Comparison of ENCODE assay signal across 8 cellular contexts in genomic region chr6:30683137-30683979, GRCh38. TPM values are rescaled to one million over a fixed set of nuclear protein-coding genes. Genes with fewer than 3 reads are reported as not detected.
A peak's percentile ranks its signal among the peaks of the same experiment; 100 is the strongest.
DNase-seq lines count a peak whose midpoint lies in the region; ATAC-seq and TF ChIP-seq lines count a peak whose summit lies in the region.

No MANE protein-coding gene starts in this region.

- H4K20me1 ChIP-seq in H9 (ENCODE audit: control insufficient read depth, insufficient read depth, insufficient read length): no peaks in the 10 kb centered on the region
- H4K20me1 ChIP-seq in hepatocyte (ENCODE audit: insufficient read depth, poor library complexity, severe bottlenecking): peaks cover 4% of the 10 kb centered on the region

- no peak overlapping the region for H4K5ac ChIP-seq in H9 (ENCODE audit: insufficient read length, low read depth, low read length)

- peak overlapping the region; percentile 27 for H3K9ac ChIP-seq in H9 (ENCODE audit: extremely low read depth, insufficient read length, low read length)

- peaks cover 5 to 24% (median 22%) of the 10 kb centered on the region in 3 experiments for H3K36me3 Mint-ChIP-seq in H9 (ENCODE audit: insufficient read depth in 1 of 3, low read depth in 3 of 3)
- H3K36me3 Mint-ChIP-seq in activated CD4-positive, alpha-beta memory T cell treated with anti-CD3 and anti-CD28 coated beads for 36 hours: peaks cover 81% of the 10 kb centered on the region

- TF ChIP-seq CTCF in H9 (conservative IDR thresholded peaks at IDR 0.05) (no peak), hepatocyte (IDR thresholded peaks at IDR 0.05; ENCODE audit: poor library complexity) (no peak)

- POLR2A ChIA-PET in activated CD4-positive, alpha-beta memory T cell treated with anti-CD3 and anti-CD28 coated beads for 36 hours (lab: Charles Lee): interaction anchor here (0.8 to 14.8 kb wide), 6 partner anchors 7 to 86 kb away, joined by 4 to 209 read pairs (median 11); partner anchors contain the start of genes MDC1, NRM and TUBB

- peaks cover 66 to 68% of the 10 kb centered on the region in 2 experiments for H3K4me1 Mint-ChIP-seq in H9
- H3K4me1 Mint-ChIP-seq in activated CD4-positive, alpha-beta memory T cell treated with anti-CD3 and anti-CD28 coated beads for 36 hours (ENCODE audit: low read depth): peaks cover 19% of the 10 kb centered on the region

- peaks cover 22% of the 10 kb centered on the region for H3K23me2 ChIP-seq in H9 (ENCODE audit: insufficient read length, low read depth, low read length, poor library complexity, severe bottlenecking)

- H2BK5ac ChIP-seq in H9 (ENCODE audit: insufficient read length, low read length): no peak overlapping the region

- CTCF ChIA-PET in activated CD4-positive, alpha-beta memory T cell treated with anti-CD3 and anti-CD28 coated beads for 36 hours (lab: Charles Lee): interaction anchor here (19.8 kb wide), 1 partner anchor 43 kb away, joined by 628 read pairs; the partner anchor contains the start of genes MDC1 and TUBB

- H4K91ac ChIP-seq in H9 (ENCODE audit: insufficient read length, low read depth, low read length): no peak overlapping the region

- H3K14ac ChIP-seq in H9 (ENCODE audit: insufficient read depth, low read length): no peak overlapping the region

- no peaks in the 10 kb centered on the region for H3K79me1 ChIP-seq in H9 (ENCODE audit: insufficient read depth, low read depth, low read length, poor library complexity, severe bottlenecking)

- H2AK5ac ChIP-seq in H9 (ENCODE audit: insufficient read length, low read length): no peak overlapping the region

- H3K27ac Mint-ChIP-seq in H9: peak overlapping the region; percentile 91 to 92 (median 92); a peak in 4 of 7 replicates
- H3K27ac Mint-ChIP-seq in activated CD4-positive, alpha-beta memory T cell treated with anti-CD3 and anti-CD28 coated beads for 36 hours: peak overlapping the region; percentile 99

- no peak overlapping the region for H3K56ac ChIP-seq in H9 (ENCODE audit: insufficient read length, low read depth, low read length)

- H3K27me3 Mint-ChIP-seq in H9 (ENCODE audit: low read depth): peaks cover 3% of the 10 kb centered on the region; the same call in 1 of the 2 replicates
- no peaks in the 10 kb centered on the region for H3K27me3 Mint-ChIP-seq in activated CD4-positive, alpha-beta memory T cell treated with anti-CD3 and anti-CD28 coated beads for 36 hours

- peak overlapping the region; percentile 35 to 73 for H3K4me3 Mint-ChIP-seq in H9
- H3K4me3 Mint-ChIP-seq in activated CD4-positive, alpha-beta memory T cell treated with anti-CD3 and anti-CD28 coated beads for 36 hours: peak overlapping the region; percentile 100

- peak overlapping the region; percentile 40 for H3K4me2 ChIP-seq in H9 (ENCODE audit: insufficient read depth, insufficient read length, low read length)
- peak overlapping the region; percentile 93 for H3K4me2 ChIP-seq in hepatocyte

- no peak for ATAC-seq in HG03521 (IDR thresholded peaks at IDR 0.05; ENCODE audit: unreplicated experiment)

- H2AFZ ChIP-seq in H9 (ENCODE audit: low read length) (no peak overlapping the region), hepatocyte (no peak overlapping the region)

- H3K36me3 ChIP-seq in hepatocyte (replicated peaks; ENCODE audit: insufficient read depth, low read depth): no peaks in the 10 kb centered on the region

- no peak overlapping the region for H3K18ac ChIP-seq in H9 (ENCODE audit: insufficient read length, low read depth, low read length)

- H3T11ph ChIP-seq in H9 (ENCODE audit: low read length): no peak overlapping the region

- no peak overlapping the region for H3K23ac ChIP-seq in H9 (ENCODE audit: insufficient read length, low read depth, low read length)

- WGBS in H9 (ENCODE audit: extremely low coverage, insufficient read length, low lambda C conversion rate): no CpG with 5 or more reads among the region's 7 CpGs
- 70% methylated on average over 5 of the region's 7 CpGs for WGBS in hepatocyte (ENCODE audit: low lambda C conversion rate, missing lambda C conversion rate)

- H2BK120ac ChIP-seq in H9 (ENCODE audit: low read depth, low read length, poor library complexity, severe bottlenecking): no peak overlapping the region

- H4K8ac ChIP-seq in H9 (replicated peaks; ENCODE audit: insufficient read length, low read depth, low read length): no peak overlapping the region

- no peak overlapping the region for H2BK15ac ChIP-seq in H9 (ENCODE audit: low read depth, low read length)

- no peak overlapping the region for H3K27ac ChIP-seq in H9 (ENCODE audit: insufficient read length, low read depth, low read length)
- peak overlapping the region; percentile 89 for H3K27ac ChIP-seq in hepatocyte
- peak overlapping the region; percentile 44 to 100 (median 98) for H3K27ac ChIP-seq in skin epidermis

- H3K79me2 ChIP-seq in H9 (ENCODE audit: insufficient read depth, low read length): peaks cover 2% of the 10 kb centered on the region; the same call in 1 of the 2 replicates
- peaks cover 66% of the 10 kb centered on the region for H3K79me2 ChIP-seq in hepatocyte

- no peak overlapping the region for H2BK12ac ChIP-seq in H9 (ENCODE audit: insufficient read length, low read depth, low read length)

- H3K27me3 ChIP-seq in H9 (ENCODE audit: insufficient read depth, low read length): no peaks in the 10 kb centered on the region
- H3K27me3 ChIP-seq in hepatocyte: no peaks in the 10 kb centered on the region

- intact Hi-C loops in activated CD4-positive, alpha-beta memory T cell treated with anti-CD3 and anti-CD28 coated beads for 36 hours (cut with micrococcal nuclease): loop anchor here (2.0 to 5.0 kb wide), 3 partner anchors 111 to 195 kb away; partner anchors contain the start of genes ABCF1, GNL1, HLA-E and PRR3

- DNase-seq in H9 (no peak), hepatocyte (ENCODE audit: low spot score) (no peak), GM19240 (ENCODE audit: insufficient read length, low spot score) (no peak), mesenteric fat pad (ENCODE audit: low spot score) (no peak), SK-N-DZ (ENCODE audit: low spot score) (no peak)
- peak; percentile 13 for DNase-seq in activated CD4-positive, alpha-beta memory T cell treated with anti-CD3 and anti-CD28 coated beads for 36 hours

- no peak overlapping the region for H3K4ac ChIP-seq in H9 (ENCODE audit: low read depth, low read length)

- H3K9me2 ChIP-seq in hepatocyte (replicated peaks; ENCODE audit: insufficient read depth): no peaks in the 10 kb centered on the region

- H3K9me3 ChIP-seq in H9 (ENCODE audit: control insufficient read depth, low read depth, low read length): no peaks in the 10 kb centered on the region
- no peaks in the 10 kb centered on the region for H3K9me3 ChIP-seq in hepatocyte (ENCODE audit: low read depth)

- H3K9me3 Mint-ChIP-seq in H9: no peaks in the 10 kb centered on the region; a peak in 1 of 5 replicates
- H3K9me3 Mint-ChIP-seq in activated CD4-positive, alpha-beta memory T cell treated with anti-CD3 and anti-CD28 coated beads for 36 hours: no peaks in the 10 kb centered on the region

- no peak overlapping the region for H3K4me3 ChIP-seq in hepatocyte
- H3K4me3 ChIP-seq in skin epidermis: peak overlapping the region; percentile 51 to 86 (median 74)

- H2BK20ac ChIP-seq in H9 (ENCODE audit: low read depth, low read length, poor library complexity, severe bottlenecking): no peak overlapping the region

- H3K4me1 ChIP-seq in H9 (ENCODE audit: insufficient read depth, low read length) (peaks cover 14% of the 10 kb centered on the region; the same call in 1 of the 2 replicates), hepatocyte (ENCODE audit: insufficient read depth) (peaks cover 46% of the 10 kb centered on the region)

RNA-seq across cellular contexts. Expression of gene PPP1R18, which starts 3.1 kb away (rescaled TPM):
- total RNA-seq in H9 (2021) (26.4 and 28.0 TPM in 2 replicates), hepatocyte (12.0 and 13.2 TPM in 2 replicates), mesenteric fat pad (87.0 TPM)
- total RNA-seq in activated CD4-positive, alpha-beta memory T cell treated with anti-CD3 and anti-CD28 coated beads for 36 hours: 100 to 1,000 TPM; 172 to 183 TPM
- polyA plus RNA-seq in hepatocyte: 11.3 and 11.7 TPM in 2 replicates
- 28.9 and 34.9 TPM in 2 replicates for polyA plus RNA-seq in SK-N-DZ (2014; cell fraction: cytosol; rRNA removed)
- 17.2 and 21.3 TPM in 2 replicates for polyA plus RNA-seq in SK-N-DZ (2014; cell fraction: nucleus; rRNA removed)

RNA-seq across cellular contexts. Expression of gene NRM, which starts 7.4 kb away (rescaled TPM):
- total RNA-seq in H9 (2021) (34.9 and 36.5 TPM in 2 replicates), hepatocyte (7.2 and 7.8 TPM in 2 replicates), mesenteric fat pad (7.3 TPM)
- total RNA-seq in activated CD4-positive, alpha-beta memory T cell treated with anti-CD3 and anti-CD28 coated beads for 36 hours: 10 to 100 TPM; 31.6 to 32.7 TPM
- polyA plus RNA-seq in hepatocyte: 17.2 and 21.0 TPM in 2 replicates
- 27.6 and 35.7 TPM in 2 replicates for polyA plus RNA-seq in SK-N-DZ (2014; cell fraction: cytosol; rRNA removed)
- 26.0 and 29.3 TPM in 2 replicates for polyA plus RNA-seq in SK-N-DZ (2014; cell fraction: nucleus; rRNA removed)

RNA-seq across cellular contexts. Expression of gene DHX16, which starts 10.6 kb away (rescaled TPM):
- total RNA-seq in H9 (2021): 34.5 and 34.8 TPM in 2 replicates
- 10 to 100 TPM; 33.1 to 35.3 TPM for total RNA-seq in activated CD4-positive, alpha-beta memory T cell treated with anti-CD3 and anti-CD28 coated beads for 36 hours
- total RNA-seq in hepatocyte: 18.2 and 19.4 TPM in 2 replicates
- 28.4 and 31.4 TPM in 2 replicates for polyA plus RNA-seq in hepatocyte
- 27.2 TPM for total RNA-seq in mesenteric fat pad
- 34.0 and 34.2 TPM in 2 replicates for polyA plus RNA-seq in SK-N-DZ (2014; cell fraction: cytosol; rRNA removed)
- 49.9 and 71.9 TPM in 2 replicates for polyA plus RNA-seq in SK-N-DZ (2014; cell fraction: nucleus; rRNA removed)

RNA-seq across cellular contexts. Expression of gene MDC1, which starts 33.7 kb away (rescaled TPM):
- total RNA-seq in H9 (2021) (72.2 and 77.6 TPM in 2 replicates), hepatocyte (3.3 and 8.7 TPM in 2 replicates), mesenteric fat pad (19.8 TPM)
- 10 to 100 TPM; 79.5 to 88.7 TPM for total RNA-seq in activated CD4-positive, alpha-beta memory T cell treated with anti-CD3 and anti-CD28 coated beads for 36 hours
- polyA plus RNA-seq in hepatocyte: 9.8 and 9.9 TPM in 2 replicates
- 16.8 and 18.7 TPM in 2 replicates for polyA plus RNA-seq in SK-N-DZ (2014; cell fraction: cytosol; rRNA removed)
- polyA plus RNA-seq in SK-N-DZ (2014; cell fraction: nucleus; rRNA removed): 28.1 and 83.2 TPM in 2 replicates

RNA-seq across cellular contexts. Expression of gene C6orf136, which starts 36.4 kb away (rescaled TPM):
- total RNA-seq in H9 (2021) (22.2 and 23.9 TPM in 2 replicates), hepatocyte (8.7 and 21.3 TPM in 2 replicates), mesenteric fat pad (12.4 TPM)
- 10 to 100 TPM; 32.7 to 37.5 TPM for total RNA-seq in activated CD4-positive, alpha-beta memory T cell treated with anti-CD3 and anti-CD28 coated beads for 36 hours
- 16.9 and 28.0 TPM in 2 replicates for polyA plus RNA-seq in hepatocyte
- 10.5 and 11.0 TPM in 2 replicates for polyA plus RNA-seq in SK-N-DZ (2014; cell fraction: cytosol; rRNA removed)
- polyA plus RNA-seq in SK-N-DZ (2014; cell fraction: nucleus; rRNA removed): 23.2 and 46.9 TPM in 2 replicates
